ENCODE assay signal across 12 cellular contexts in the genomic region with DNA sequence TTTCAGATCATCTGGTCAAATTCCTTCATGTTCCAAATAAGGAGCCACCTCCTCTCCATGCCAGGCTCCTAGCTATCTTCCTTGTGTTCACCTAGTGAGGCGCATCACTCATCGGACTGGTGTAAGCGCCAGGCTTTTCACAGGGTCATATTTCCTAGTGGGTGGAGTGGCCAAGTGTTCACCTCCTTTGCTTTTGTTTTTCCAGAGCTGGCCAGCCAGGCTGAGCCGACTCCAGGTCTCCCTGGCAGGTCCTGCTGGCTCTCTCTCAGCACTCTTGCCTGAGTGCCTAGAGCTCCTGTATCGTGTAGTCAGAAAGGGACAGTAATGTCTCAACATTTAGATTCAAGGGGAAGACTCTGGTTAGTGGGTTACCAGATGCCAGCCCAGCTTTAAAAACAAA. TPM values are rescaled to one million over a fixed set of nuclear protein-coding genes. Genes with fewer than 3 reads are reported as not detected.
DNase-seq lines count a peak whose midpoint lies in the region; ATAC-seq and TF ChIP-seq lines count a peak whose summit lies in the region.
"Had no signal": no experiment of that assay in that cellular context is flagged by ENCODE, and none has a peak within 500 bp of the region (broad histone marks: within the 10 kb centered on the region; RNA-seq: fewer than 3 reads in every experiment).

No MANE protein-coding gene starts in this region.

- H3K27me3 ChIP-seq in ascending aorta (no peaks in the 10 kb centered on the region), sigmoid colon (no peaks in the 10 kb centered on the region)

- H3K27ac Mint-ChIP-seq in mesothelial cell of epicardium = no peak overlapping the region
- H3K27ac Mint-ChIP-seq: GM23338 had no signal

- H3K4me1 ChIP-seq in ascending aorta = peaks cover 0 to 11% of the 10 kb centered on the region in 2 donors
- peaks cover 0 to 37% (median 27%) of the 10 kb centered on the region in 4 donors for H3K4me1 ChIP-seq in sigmoid colon

- ATAC-seq in HG02981 (IDR thresholded peaks at IDR 0.05; ENCODE audit: unreplicated experiment) = no peak
- ATAC-seq: GM23338 had no signal

- H3K36me3 Mint-ChIP-seq in mesothelial cell of epicardium = peaks cover 6% of the 10 kb centered on the region

- no peaks in the 10 kb centered on the region for H3K9me3 ChIP-seq in ascending aorta
- no peaks in the 10 kb centered on the region for H3K9me3 ChIP-seq in sigmoid colon

- intact Hi-C loops in ascending aorta (cut with DNase I) = no loop called here
- intact Hi-C loops in sigmoid colon (cut with DNase I) = no loop called here

- H3K4me1 Mint-ChIP-seq in mesothelial cell of epicardium = peaks cover 9% of the 10 kb centered on the region

- DNase-seq in NCI-H2029 treated with DMSO at 0.1 percent for 48 hours (lab: John Stamatoyannopoulos, UW) (peak; percentile 87), ascending aorta (ENCODE audit: low spot score in 2 of 2) (no peak), kidney glomerular epithelial cell (lab: John Stamatoyannopoulos, UW) (peak; percentile 52), sigmoid colon (no peak), mesothelial cell of epicardium (ENCODE audit: low spot score in 2 of 2, unreplicated experiment in 2 of 2) (no peak), GOT3 (lab: John Stamatoyannopoulos, UW) (no peak), hepatic stellate cell (ENCODE audit: low spot score) (no peak)
- DNase-seq: DND-41; effector CD4-positive, alpha-beta T cell had no signal

- H3K4me3 ChIP-seq in ascending aorta (peak overlapping the region in 1 of 2 donors; percentile 1), sigmoid colon (no peak overlapping the region)
- H3K4me3 ChIP-seq: GM23338 had no signal

- peaks cover 1% of the 10 kb centered on the region for H3K9me3 Mint-ChIP-seq in mesothelial cell of epicardium
- H3K9me3 Mint-ChIP-seq: GM23338 had no signal

- no peak overlapping the region for H3K4me3 Mint-ChIP-seq in mesothelial cell of epicardium
- H3K4me3 Mint-ChIP-seq: GM23338 had no signal

- WGBS in sigmoid colon, 2 donors = 79 to 85% methylated on average over 5 of the region's 5 CpGs

- H3K27ac ChIP-seq in ascending aorta (peak overlapping the region; percentile 1 to 43), sigmoid colon (peak overlapping the region; percentile 46 to 65 (median 60))
- H3K27ac ChIP-seq: VCaP had no signal

- TF ChIP-seq EP300 in sigmoid colon (IDR thresholded peaks at IDR 0.05) = no peak

- TF ChIP-seq POLR2A in sigmoid colon (IDR thresholded peaks at IDR 0.05) = no peak

- no peaks in the 10 kb centered on the region for H3K27me3 Mint-ChIP-seq in mesothelial cell of epicardium (ENCODE audit: low read depth)

- TF ChIP-seq CTCF in ascending aorta (IDR thresholded peaks at IDR 0.05) = no peak
- TF ChIP-seq CTCF in sigmoid colon (IDR thresholded peaks at IDR 0.05) = no peak
- TF ChIP-seq CTCF in mesothelial cell of epicardium (IDR thresholded peaks at IDR 0.05; ENCODE audit: unreplicated experiment) = no peak

- H3K36me3 ChIP-seq in ascending aorta (peaks cover 38 to 50% of the 10 kb centered on the region in 2 donors), sigmoid colon (peaks cover 21 to 65% (median 27%) of the 10 kb centered on the region in 4 donors)

RNA-seq across cellular contexts. Expression of a gene that starts 31.0 kb away (rescaled TPM):
- total RNA-seq in ascending aorta = 153 TPM
- 10 to 100 TPM; 24.5 to 61.6 (median 41.5) TPM for total RNA-seq in sigmoid colon
- polyA plus RNA-seq in sigmoid colon = 1 to 10 TPM in 2 of 3 donors, under 1 TPM in 1; 0.92 to 9.7 (median 1.8) TPM
- total RNA-seq in mesothelial cell of epicardium = 12.8 to 14.4 TPM (median 13.8 TPM) in 3 replicates

Comparison
In these comparisons a context has a peak if more than half of its experiments do, and no peak if none do; other contexts are left out.
1. DNase-seq: peak in NCI-H2029 treated with DMSO at 0.1 percent for 48 hours (single experiment) and kidney glomerular epithelial cell (single experiment); none in ascending aorta (0 of 2), sigmoid colon (single experiment), mesothelial cell of epicardium (0 of 2), GOT3 (single experiment) and hepatic stellate cell (single experiment).